In genomic region chr12:84689638-84690037, GRCh38 we compare ENCODE assay signal across 28 cellular contexts.
A peak's percentile ranks its signal among the peaks of the same experiment; 100 is the strongest.
DNase-seq lines count a peak whose midpoint lies in the region; ATAC-seq lines count a peak whose summit lies in the region.
"Had no signal": no experiment of that assay in that cellular context is flagged by ENCODE, and none has a peak within 500 bp of the region (broad histone marks: within the 10 kb centered on the region; RNA-seq: fewer than 3 reads in every experiment).

No MANE protein-coding gene starts in this region.

- H3K27me3 ChIP-seq in HUES48 (ENCODE audit: control insufficient read depth, insufficient read depth, low read length) = no peaks in the 10 kb centered on the region
- H3K27me3 ChIP-seq in neuronal stem cell (ENCODE audit: control insufficient read depth in 3 of 3, insufficient read depth in 3 of 3, low read depth in 1 of 3, low read length in 3 of 3) = no peaks in the 10 kb centered on the region
- H3K27me3 ChIP-seq: BLaER1, gastroesophageal sphincter, right lobe of liver had no signal

- H3K18ac ChIP-seq in neuronal stem cell (ENCODE audit: low read length) = no peak overlapping the region

- H2BK12ac ChIP-seq in neuronal stem cell (ENCODE audit: low read length) = no peak overlapping the region

- no peaks in the 10 kb centered on the region for H3K4me1 Mint-ChIP-seq in activated T-cell treated with anti-CD3 and anti-CD28 coated beads, Interleukin-2, amount 50 U/mL, for 4 hours (ENCODE audit: low read depth)
- H3K4me1 Mint-ChIP-seq: activated CD4-positive, alpha-beta T cell treated with anti-CD3 and anti-CD28 coated beads, Interleukin-2, amount 10 ng/mL, durations not matched to agents 24 days and 14 days; central memory CD8-positive, alpha-beta T cell; IgD-negative memory B cell; stimulated activated effector memory CD8-positive, alpha-beta T cell treated with anti-CD3 and anti-CD28 coated beads, Interleukin-12 subunit alpha, Interleukin-12 subunit beta, amount 100 ng/mL, for 72 hours had no signal

- H3K36me3 Mint-ChIP-seq in activated T-cell treated with anti-CD3 and anti-CD28 coated beads, Interleukin-2, amount 50 U/mL, for 4 hours (ENCODE audit: insufficient read depth) = no peaks in the 10 kb centered on the region
- H3K36me3 Mint-ChIP-seq: IgD-negative memory B cell; stimulated activated effector memory CD8-positive, alpha-beta T cell treated with anti-CD3 and anti-CD28 coated beads, Interleukin-12 subunit alpha, Interleukin-12 subunit beta, amount 100 ng/mL, for 72 hours had no signal

- WGBS in neuronal stem cell (ENCODE audit: extremely low coverage in 2 of 2, insufficient read length in 2 of 2, insufficient replicate concordance in 1 of 2), 2 donors = no CpG with 5 or more reads among the region's 9 CpGs

- no peak overlapping the region for H3K27ac ChIP-seq in HUES48 (ENCODE audit: low read depth, low read length)
- no peak overlapping the region for H3K27ac ChIP-seq in neuronal stem cell (replicated peaks; ENCODE audit: low read length)
- H3K27ac ChIP-seq: BLaER1, gastroesophageal sphincter, right lobe of liver, VCaP had no signal

- no peaks in the 10 kb centered on the region for H3K79me1 ChIP-seq in neuronal stem cell (ENCODE audit: low read depth, low read length)

- no peak overlapping the region for H3K4me2 ChIP-seq in neuronal stem cell (ENCODE audit: insufficient read depth, low read length, poor library complexity, severe bottlenecking)
- H3K4me2 ChIP-seq: BLaER1 had no signal

- H3K4me1 ChIP-seq in HUES48 (ENCODE audit: control insufficient read depth, insufficient read depth, low read length) = peaks cover 32% of the 10 kb centered on the region
- H3K4me1 ChIP-seq in neuronal stem cell (ENCODE audit: control insufficient read depth in 2 of 2, insufficient read depth in 1 of 2, low read depth in 1 of 2, low read length in 2 of 2) = no peaks in the 10 kb centered on the region
- H3K4me1 ChIP-seq: BLaER1, gastroesophageal sphincter, right lobe of liver had no signal

- H3K4me3 ChIP-seq in HUES48 (ENCODE audit: low read depth, low read length) = peak overlapping the region; percentile 75
- no peak overlapping the region for H3K4me3 ChIP-seq in neuronal stem cell (ENCODE audit: low read length in 2 of 2)
- H3K4me3 ChIP-seq: BLaER1, gastroesophageal sphincter, lung, right lobe of liver had no signal

- ATAC-seq in GM19023 (IDR thresholded peaks at IDR 0.05; ENCODE audit: unreplicated experiment) = no peak
- no peak for ATAC-seq in activated T-cell treated with anti-CD3 and anti-CD28 coated beads, Interleukin-2, amount 50 U/mL, for 4 hours
- ATAC-seq: gastroesophageal sphincter; Panc1; right lobe of liver; stimulated activated effector memory CD8-positive, alpha-beta T cell treated with anti-CD3 and anti-CD28 coated beads, Interleukin-12 subunit alpha, Interleukin-12 subunit beta, amount 100 ng/mL, for 72 hours had no signal

- no peak overlapping the region for H4K91ac ChIP-seq in neuronal stem cell (ENCODE audit: low read depth, low read length, poor library complexity)

- H3K14ac ChIP-seq in neuronal stem cell (ENCODE audit: low read length) = no peak overlapping the region

- no peak overlapping the region for H2BK5ac ChIP-seq in neuronal stem cell (ENCODE audit: low read length)

- H3K9me3 ChIP-seq in HUES48 (ENCODE audit: control insufficient read depth, insufficient read depth, low read length) = no peaks in the 10 kb centered on the region
- H3K9me3 ChIP-seq in neuronal stem cell (replicated peaks in 1 of 2; ENCODE audit: control insufficient read depth in 2 of 2, insufficient read depth in 1 of 2, low read depth in 1 of 2, low read length in 2 of 2) = no peaks in the 10 kb centered on the region
- H3K9me3 ChIP-seq: BLaER1, gastroesophageal sphincter, right lobe of liver had no signal

- no peak overlapping the region for H4K8ac ChIP-seq in neuronal stem cell (ENCODE audit: low read depth, low read length)

- H2BK15ac ChIP-seq in neuronal stem cell (ENCODE audit: low read length) = no peak overlapping the region

- no peak overlapping the region for H2BK120ac ChIP-seq in neuronal stem cell (ENCODE audit: low read depth, low read length)

- H3K36me3 ChIP-seq in HUES48 (ENCODE audit: control insufficient read depth, insufficient read depth, low read length) (no peaks in the 10 kb centered on the region), neuronal stem cell (replicated peaks in 1 of 2; ENCODE audit: control insufficient read depth in 2 of 2, insufficient read depth in 2 of 2, low read length in 2 of 2) (no peaks in the 10 kb centered on the region)
- H3K36me3 ChIP-seq: BLaER1, gastroesophageal sphincter, right lobe of liver had no signal

- H3K9me3 Mint-ChIP-seq in activated T-cell treated with anti-CD3 and anti-CD28 coated beads, Interleukin-2, amount 50 U/mL, for 4 hours = peaks cover 6% of the 10 kb centered on the region
- H3K9me3 Mint-ChIP-seq: activated CD4-positive, alpha-beta T cell treated with anti-CD3 and anti-CD28 coated beads, Interleukin-2, amount 10 ng/mL, durations not matched to agents 24 days and 14 days; IgD-negative memory B cell had no signal

- H3K27me3 Mint-ChIP-seq in activated T-cell treated with anti-CD3 and anti-CD28 coated beads, Interleukin-2, amount 50 U/mL, for 4 hours (ENCODE audit: low read depth) = no peaks in the 10 kb centered on the region
- H3K27me3 Mint-ChIP-seq: activated CD4-positive, alpha-beta T cell treated with anti-CD3 and anti-CD28 coated beads, Interleukin-2, amount 10 ng/mL, durations not matched to agents 24 days and 14 days; central memory CD8-positive, alpha-beta T cell; IgD-negative memory B cell had no signal

- no peak overlapping the region for H3K4me3 Mint-ChIP-seq in activated T-cell treated with anti-CD3 and anti-CD28 coated beads, Interleukin-2, amount 50 U/mL, for 4 hours
- H3K4me3 Mint-ChIP-seq: activated CD4-positive, alpha-beta T cell treated with anti-CD3 and anti-CD28 coated beads, Interleukin-2, amount 10 ng/mL, durations not matched to agents 24 days and 14 days; central memory CD8-positive, alpha-beta T cell; IgD-negative memory B cell; stimulated activated effector memory CD8-positive, alpha-beta T cell treated with anti-CD3 and anti-CD28 coated beads, Interleukin-12 subunit alpha, Interleukin-12 subunit beta, amount 100 ng/mL, for 72 hours had no signal

- peak overlapping the region; percentile 66 for H3K9ac ChIP-seq in HUES48 (ENCODE audit: low read depth, low read length)
- H3K9ac ChIP-seq in neuronal stem cell (ENCODE audit: low read depth, low read length, poor library complexity) = no peak overlapping the region
- H3K9ac ChIP-seq: BLaER1 had no signal

- DNase-seq in NCI-H69 (lab: John Stamatoyannopoulos, UW) (peak; percentile 94), iPS DF 19.7 (ENCODE audit: low read depth, low spot score) (peak; percentile 79), neuronal stem cell (ENCODE audit: low spot score) (no peak), midbrain (lab: John Stamatoyannopoulos, UW) (no peak), 8988T (no peak)
- no peak for DNase-seq in activated T-cell treated with anti-CD3 and anti-CD28 coated beads, Interleukin-2, amount 50 U/mL, for 4 hours
- DNase-seq: activated CD4-positive, alpha-beta T cell treated with anti-CD3 and anti-CD28 coated beads, Interleukin-2, amount 10 ng/mL, durations not matched to agents 24 days and 14 days; activated T-cell treated with anti-CD3 and anti-CD28 coated beads, Interleukin-2, amount 50 U/mL, for 1 hour; DND-41; NCI-H2029 treated with DMSO at 0.1 percent for 48 hours; NCI-H524 treated with DMSO at 0.1 percent for 48 hours; posterior cingulate gyrus; right lobe of liver; SIG-M5; stimulated activated CD4-positive, alpha-beta T cell treated with anti-CD3 and anti-CD28 coated beads, Interleukin-12 subunit alpha, Interleukin-12 subunit beta, amount 100 ng/mL, for 4 hours; stimulated activated CD4-positive, alpha-beta T cell treated with anti-CD3 and anti-CD28 coated beads, Interleukin-4, amount 100 ng/mL, for 1 hour; SW 1271; T-helper 9 cell had no signal

- peak overlapping the region; percentile 21 for H2AFZ ChIP-seq in neuronal stem cell (ENCODE audit: low read length)

- H2AK5ac ChIP-seq in neuronal stem cell (ENCODE audit: low read depth, low read length) = no peak overlapping the region

- no peak overlapping the region for H3K4ac ChIP-seq in neuronal stem cell (ENCODE audit: low read length)

- no peak overlapping the region for H3K23ac ChIP-seq in neuronal stem cell (ENCODE audit: low read depth, low read length, poor library complexity)

Comparison
In these comparisons a context has a peak if more than half of its experiments do, and no peak if none do; other contexts are left out.
1. DNase-seq: peak in NCI-H69 (single experiment) and iPS DF 19.7 (single experiment); none in neuronal stem cell (single experiment), activated T-cell treated with anti-CD3 and anti-CD28 coated beads, Interleukin-2, amount 50 U/mL, for 4 hours (single experiment), midbrain (single experiment) and 8988T (single experiment).